ENCODE assay signal across 18 cellular contexts in genomic region chr4:154292589-154292988, GRCh38.
A peak's percentile ranks its signal among the peaks of the same experiment; 100 is the strongest.
DNase-seq lines count a peak whose midpoint lies in the region; ATAC-seq and TF ChIP-seq lines count a peak whose summit lies in the region.
"Had no signal": no experiment of that assay in that cellular context is flagged by ENCODE, and none has a peak within 500 bp of the region (broad histone marks: within the 10 kb centered on the region; RNA-seq: fewer than 3 reads in every experiment).

No MANE protein-coding gene starts in this region.

- H3K27ac ChIP-seq in OCI-LY7 (ENCODE audit: low read depth, low read length, poor library complexity, severe bottlenecking) (no peak overlapping the region), mesenchymal stem cell (ENCODE audit: low read length, poor library complexity, severe bottlenecking) (no peak overlapping the region), left lung (no peak overlapping the region)

- H3K36me3 Mint-ChIP-seq in activated CD4-positive, alpha-beta T cell treated with anti-CD3 and anti-CD28 coated beads, Interleukin-2, amount 10 ng/mL, durations not matched to agents 24 days and 14 days (ENCODE audit: low read depth) = no peaks in the 10 kb centered on the region
- H3K36me3 Mint-ChIP-seq: CD14-positive monocyte had no signal

- no peaks in the 10 kb centered on the region for H3K4me1 Mint-ChIP-seq in activated CD4-positive, alpha-beta T cell treated with anti-CD3 and anti-CD28 coated beads, Interleukin-2, amount 10 ng/mL, durations not matched to agents 24 days and 14 days
- H3K4me1 Mint-ChIP-seq: CD14-positive monocyte had no signal

- H3K14ac ChIP-seq in mesenchymal stem cell (ENCODE audit: low read length in 2 of 2) = no peak overlapping the region

- no peak overlapping the region for H3K27ac Mint-ChIP-seq in activated CD4-positive, alpha-beta T cell treated with anti-CD3 and anti-CD28 coated beads, Interleukin-2, amount 10 ng/mL, durations not matched to agents 24 days and 14 days
- H3K27ac Mint-ChIP-seq: CD14-positive monocyte had no signal

- no peaks in the 10 kb centered on the region for H3K79me1 ChIP-seq in mesenchymal stem cell (replicated peaks; ENCODE audit: low read length, poor library complexity, severe bottlenecking)

- H3K9me2 ChIP-seq in OCI-LY7 (ENCODE audit: insufficient read depth, low read length) = no peaks in the 10 kb centered on the region

- H3K36me3 ChIP-seq in OCI-LY7 (ENCODE audit: insufficient read depth, low read length) (no peaks in the 10 kb centered on the region), mesenchymal stem cell (ENCODE audit: control insufficient read depth in 1 of 2, insufficient read depth in 2 of 2, low read depth in 1 of 2, low read length in 2 of 2) (no peaks in the 10 kb centered on the region), left lung (no peaks in the 10 kb centered on the region)

- H3K4me1 ChIP-seq in OCI-LY7 (ENCODE audit: insufficient read depth, low read length, poor library complexity, severe bottlenecking) = no peaks in the 10 kb centered on the region
- H3K4me1 ChIP-seq in mesenchymal stem cell (ENCODE audit: control insufficient read depth, insufficient read depth, low read depth, low read length) = no peaks in the 10 kb centered on the region
- no peaks in the 10 kb centered on the region for H3K4me1 ChIP-seq in left lung
- H3K4me1 ChIP-seq: Caco-2 had no signal

- H3K27me3 ChIP-seq in mesenchymal stem cell (ENCODE audit: control insufficient read depth in 1 of 2, insufficient read depth in 1 of 2, low read length in 2 of 2) (no peaks in the 10 kb centered on the region), left lung (no peaks in the 10 kb centered on the region)

- no peak overlapping the region for H3K18ac ChIP-seq in mesenchymal stem cell (ENCODE audit: low read depth in 1 of 2, low read length in 2 of 2)

- no peak overlapping the region for H4K8ac ChIP-seq in mesenchymal stem cell (ENCODE audit: low read length)

- BruUV-seq in OCI-LY7 (replicated peaks; lab: Mats Ljungman, UMichigan) = no TSS peak

- H3K79me2 ChIP-seq in OCI-LY7 (ENCODE audit: insufficient read depth, low read depth, low read length) = no peaks in the 10 kb centered on the region

- no peaks in the 10 kb centered on the region for H4K20me1 ChIP-seq in OCI-LY7 (ENCODE audit: insufficient read depth, low read length)

- peaks cover 7% of the 10 kb centered on the region for H3K27me3 Mint-ChIP-seq in activated CD4-positive, alpha-beta T cell treated with anti-CD3 and anti-CD28 coated beads, Interleukin-2, amount 10 ng/mL, durations not matched to agents 24 days and 14 days

- H3K4me3 Mint-ChIP-seq in activated CD4-positive, alpha-beta T cell treated with anti-CD3 and anti-CD28 coated beads, Interleukin-2, amount 10 ng/mL, durations not matched to agents 24 days and 14 days = no peak overlapping the region
- H3K4me3 Mint-ChIP-seq: CD14-positive monocyte had no signal

- no peak overlapping the region for H3K9ac ChIP-seq in mesenchymal stem cell (ENCODE audit: low read length)

- no peak overlapping the region for H3K4ac ChIP-seq in mesenchymal stem cell (ENCODE audit: low read depth in 1 of 2, low read length in 2 of 2)

- H2AK5ac ChIP-seq in mesenchymal stem cell (ENCODE audit: low read length, severe bottlenecking) = no peak overlapping the region

- CTCF ChIA-PET in OCI-LY7 (lab: Charles Lee; ENCODE audit: unreplicated experiment) = no interaction called here

- no peak for ATAC-seq in left lung
- no peak for ATAC-seq in GM21526 (IDR thresholded peaks at IDR 0.05; ENCODE audit: low FRiP score, unreplicated experiment)
- ATAC-seq: HCT116 had no signal

- H2BK15ac ChIP-seq in mesenchymal stem cell (ENCODE audit: low read depth, poor library complexity, severe bottlenecking) = peak overlapping the region; percentile 33

- H2BK12ac ChIP-seq in mesenchymal stem cell (ENCODE audit: low read length in 2 of 2) = no peak overlapping the region

- no peak overlapping the region for H3K23ac ChIP-seq in mesenchymal stem cell (ENCODE audit: low read length in 2 of 2)

- H4K91ac ChIP-seq in mesenchymal stem cell (ENCODE audit: low read length) = no peak overlapping the region

- 100% methylated on average over 2 of the region's 2 CpGs for WGBS in mesenchymal stem cell

- no peak overlapping the region for H2BK120ac ChIP-seq in mesenchymal stem cell (ENCODE audit: low read depth, low read length)

- H3K4me3 ChIP-seq in GM12875 (ENCODE audit: low read depth, low read length) (no peak overlapping the region), OCI-LY7 (ENCODE audit: low read depth, low read length, poor library complexity, severe bottlenecking) (no peak overlapping the region), mesenchymal stem cell (ENCODE audit: insufficient read depth in 1 of 2, low read depth in 1 of 2, low read length in 2 of 2) (no peak overlapping the region), left lung (no peak overlapping the region)

- H3K4me2 ChIP-seq in OCI-LY7 (ENCODE audit: low read length) (no peak overlapping the region), mesenchymal stem cell (ENCODE audit: low read length, poor library complexity, severe bottlenecking) (no peak overlapping the region)

- DNase-seq in activated CD4-positive, alpha-beta T cell treated with anti-CD3 and anti-CD28 coated beads for 48 hours = peak; percentile 8
- no peak for DNase-seq in activated CD4-positive, alpha-beta T cell treated with anti-CD3 and anti-CD28 coated beads, Interleukin-2, amount 10 ng/mL, durations not matched to agents 24 days and 14 days
- DNase-seq in OCI-LY7 (ENCODE audit: low spot score) (peak; percentile 8), mesenchymal stem cell (no peak), left lung (no peak), NCI-H187 treated with DMSO at 0.1 percent for 48 hours (lab: John Stamatoyannopoulos, UW) (no peak)
- DNase-seq: KBM-7, NCI-H1105 treated with DMSO at 0.1 percent for 48 hours, NCI-H187, NCI-H2171, NCI-H446 treated with DMSO at 0.1 percent for 48 hours, NCI-H748 treated with DMSO at 0.1 percent for 48 hours, SIG-M5 had no signal

- no peak overlapping the region for H2BK5ac ChIP-seq in mesenchymal stem cell (ENCODE audit: low read depth, low read length, poor library complexity, severe bottlenecking)

- H3K9me3 ChIP-seq in OCI-LY7 (ENCODE audit: low read length) (no peaks in the 10 kb centered on the region), mesenchymal stem cell (ENCODE audit: control insufficient read depth, low read length) (peaks cover 6% of the 10 kb centered on the region), left lung (peaks cover 0 to 3% of the 10 kb centered on the region in 2 donors)
- H3K9me3 ChIP-seq: Caco-2 had no signal

- TF ChIP-seq CTCF in GM12875 (IDR thresholded peaks at IDR 0.05; ENCODE audit: borderline replicate concordance, insufficient read depth, low read depth, low read length) = 0 out of 2 replicates have a peak, but pooled peaks have one; percentile 29
- peak; percentile 51 for TF ChIP-seq CTCF in OCI-LY7 (conservative IDR thresholded peaks at IDR 0.05; ENCODE audit: low read length)
- no peak for TF ChIP-seq CTCF in left lung (IDR thresholded peaks at IDR 0.05)

- H3K9me3 Mint-ChIP-seq in activated CD4-positive, alpha-beta T cell treated with anti-CD3 and anti-CD28 coated beads, Interleukin-2, amount 10 ng/mL, durations not matched to agents 24 days and 14 days = no peaks in the 10 kb centered on the region

- H2AFZ ChIP-seq in OCI-LY7 (ENCODE audit: low read length) (no peak overlapping the region), mesenchymal stem cell (ENCODE audit: low read depth, low read length) (no peak overlapping the region)

- POLR2A ChIA-PET in OCI-LY7 (lab: Charles Lee) = no interaction called here

- intact Hi-C loops in activated CD4-positive, alpha-beta T cell treated with anti-CD3 and anti-CD28 coated beads, Interleukin-2, amount 10 ng/mL, durations not matched to agents 24 days and 14 days (cut with micrococcal nuclease) = no loop called here
- intact Hi-C loops in OCI-LY7 (cut with micrococcal nuclease; ENCODE audit: unreplicated experiment) = no loop called here
- intact Hi-C loops in left lung (cut with DNase I) = no loop called here

Comparison
In these comparisons a context has a peak if more than half of its experiments do, and no peak if none do; other contexts are left out.
1. DNase-seq: peak in activated CD4-positive, alpha-beta T cell treated with anti-CD3 and anti-CD28 coated beads for 48 hours (single experiment) and OCI-LY7 (single experiment); none in activated CD4-positive, alpha-beta T cell treated with anti-CD3 and anti-CD28 coated beads, Interleukin-2, amount 10 ng/mL, durations not matched to agents 24 days and 14 days (single experiment), mesenchymal stem cell (single experiment), left lung (0 of 2) and NCI-H187 treated with DMSO at 0.1 percent for 48 hours (single experiment).
2. CTCF ChIP-seq: peak in GM12875 (single experiment) and OCI-LY7 (single experiment); none in left lung (0 of 2).